Comparison of ENCODE assay signal across 9 cellular contexts in the genomic region with DNA sequence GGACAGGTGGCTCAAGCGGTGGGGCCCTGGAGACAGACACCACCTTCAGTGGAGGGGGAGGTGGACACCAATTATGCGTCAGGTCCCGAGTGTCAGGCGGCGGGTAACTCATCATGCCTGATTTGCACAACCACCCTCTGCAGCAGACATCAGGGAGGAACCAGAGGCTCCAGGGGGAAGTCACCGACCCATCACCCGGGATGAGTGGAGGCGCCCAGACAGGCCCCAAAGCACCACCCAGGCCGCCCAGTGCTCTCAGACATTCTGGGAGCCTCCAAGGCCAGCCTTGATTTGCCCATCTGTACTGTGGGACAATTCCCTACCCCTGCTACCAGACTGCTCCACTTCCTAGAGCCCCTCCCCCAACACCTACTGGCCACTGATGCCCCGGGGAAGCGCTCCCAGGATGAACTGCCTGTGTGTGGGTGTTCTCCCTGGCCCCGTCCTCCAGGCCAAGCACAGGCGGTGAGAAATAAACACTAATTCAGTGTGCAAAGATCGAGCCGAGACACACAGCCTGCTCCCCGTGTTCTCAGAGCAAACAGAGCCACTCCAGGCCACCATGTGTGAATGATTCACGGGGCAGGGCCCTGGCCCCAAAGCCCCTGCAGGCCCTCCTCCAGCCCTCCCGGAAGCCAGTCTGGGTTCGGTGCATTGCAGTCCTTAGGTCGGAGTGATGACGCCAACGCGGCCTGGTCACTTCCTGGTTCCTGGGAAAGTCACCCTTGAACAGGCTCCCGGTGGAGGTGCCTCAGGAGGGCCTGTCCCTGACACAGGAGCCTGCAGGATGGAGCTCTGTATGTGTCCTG.
DNase-seq lines count a peak whose midpoint lies in the region; ATAC-seq and TF ChIP-seq lines count a peak whose summit lies in the region.
"Had no signal": no experiment of that assay in that cellular context is flagged by ENCODE, and none has a peak within 500 bp of the region (broad histone marks: within the 10 kb centered on the region; RNA-seq: fewer than 3 reads in every experiment).

No MANE protein-coding gene starts in this region.

- intact Hi-C loops in uterus (cut with DNase I; ENCODE audit: low total_unique reads), result no loop called here

- H3K4me1 ChIP-seq in SJSA1 (replicated peaks) (peaks cover 39% of the 10 kb centered on the region), muscle layer of colon (ENCODE audit: insufficient read depth, low read length) (peaks cover 77% of the 10 kb centered on the region), uterus (peaks cover 0 to 17% of the 10 kb centered on the region in 2 donors)

- no peak for TF ChIP-seq CTCF in fibroblast of mammary gland (conservative IDR thresholded peaks at IDR 0.05; ENCODE audit: control insufficient read depth, insufficient read depth, low read depth, low read length)
- TF ChIP-seq CTCF in uterus (IDR thresholded peaks at IDR 0.05), result no peak

- DNase-seq in SJSA1 (ENCODE audit: low read depth in 1 of 2, low spot score in 2 of 2) (peak; percentile 93 to 97), fibroblast of mammary gland (ENCODE audit: low read depth) (peak; percentile 94), uterus (peak; percentile 63 to 69), GOT3 (lab: John Stamatoyannopoulos, UW) (no peak)
- no peak for DNase-seq in stimulated activated CD4-positive, alpha-beta T cell treated with anti-CD3 and anti-CD28 coated beads, Interleukin-12 subunit alpha, Interleukin-12 subunit beta, amount 100 ng/mL, for 4 hours
- DNase-seq: NCI-H446 had no signal

- ATAC-seq in HG02571 (IDR thresholded peaks at IDR 0.05; ENCODE audit: unreplicated experiment), result no peak
- ATAC-seq: activated CD4-positive, CD25-positive, alpha-beta regulatory T cell treated with anti-CD3 and anti-CD28 coated beads, Interleukin-2, amount 50 U/mL, for 24 hours had no signal

- H3K36me3 ChIP-seq in SJSA1 (peaks cover 34% of the 10 kb centered on the region), muscle layer of colon (ENCODE audit: insufficient read depth, low read length) (no peaks in the 10 kb centered on the region), uterus (no peaks in the 10 kb centered on the region)

- no peaks in the 10 kb centered on the region for H3K9me3 ChIP-seq in SJSA1 (replicated peaks)
- H3K9me3 ChIP-seq in muscle layer of colon (ENCODE audit: low read length), result no peaks in the 10 kb centered on the region
- no peaks in the 10 kb centered on the region for H3K9me3 ChIP-seq in uterus

- no peak overlapping the region for H3K9ac ChIP-seq in muscle layer of colon (ENCODE audit: low read length)

- H3K27ac ChIP-seq in SJSA1 (peak overlapping the region; percentile 76), muscle layer of colon (ENCODE audit: low read depth, low read length) (peak overlapping the region; percentile 96), uterus (peak overlapping the region; percentile 55 to 62)

- H3K4me3 ChIP-seq in SJSA1 (no peak overlapping the region), fibroblast of mammary gland (ENCODE audit: control insufficient read depth, low read depth, low read length) (no peak overlapping the region), muscle layer of colon (ENCODE audit: low read depth in 1 of 2, low read length in 2 of 2) (no peak overlapping the region), uterus (no peak overlapping the region)

- H3K27me3 ChIP-seq in SJSA1 (replicated peaks) (no peaks in the 10 kb centered on the region), muscle layer of colon (ENCODE audit: control insufficient read depth in 1 of 2, insufficient read depth in 2 of 2, low read length in 2 of 2) (no peaks in the 10 kb centered on the region), uterus (no peaks in the 10 kb centered on the region)

- no peak for TF ChIP-seq POLR2A in uterus (IDR thresholded peaks at IDR 0.05)

Comparison
In these comparisons a context has a peak if more than half of its experiments do, and no peak if none do; other contexts are left out.
1. DNase-seq: peak in SJSA1 (2 of 2), fibroblast of mammary gland (single experiment) and uterus (2 of 2); none in stimulated activated CD4-positive, alpha-beta T cell treated with anti-CD3 and anti-CD28 coated beads, Interleukin-12 subunit alpha, Interleukin-12 subunit beta, amount 100 ng/mL, for 4 hours (single experiment) and GOT3 (single experiment).
2. Peak in every context shown above with its lines, with median percentiles within 50 percentile points of each other: H3K27ac ChIP-seq.